12 cellular contexts compared by ENCODE assay signal in the genomic region with DNA sequence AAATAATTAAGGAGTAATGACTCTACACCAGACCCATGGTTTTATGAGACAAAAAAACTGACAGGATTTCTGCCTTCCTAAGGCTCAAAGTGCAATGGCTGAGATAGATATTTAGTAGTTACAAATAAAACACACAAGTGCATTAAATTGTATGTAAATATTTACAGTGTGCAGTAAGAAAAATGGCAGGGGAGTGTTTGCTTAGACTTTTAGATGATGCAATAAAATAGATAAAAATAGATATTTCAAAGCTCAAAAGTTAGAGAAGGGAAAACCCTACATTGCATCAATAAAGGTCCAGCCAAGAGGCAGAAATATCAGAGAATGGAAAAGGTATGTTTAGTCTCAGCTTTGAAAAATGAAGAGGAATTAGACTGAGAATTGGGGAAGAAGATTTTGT.
DNase-seq lines count a peak whose midpoint lies in the region; ATAC-seq, FAIRE-seq and TF ChIP-seq lines count a peak whose summit lies in the region.
"Had no signal": no experiment of that assay in that cellular context is flagged by ENCODE, and none has a peak within 500 bp of the region (broad histone marks: within the 10 kb centered on the region; RNA-seq: fewer than 3 reads in every experiment).

No MANE protein-coding gene starts in this region.

- no peak for DNase-seq in DND-41
- DNase-seq in activated T-helper 1 cell treated with anti-CD3 and anti-CD28 coated beads, Interleukin-12 subunit alpha, Interleukin-12 subunit beta, Interleukin-2, Interleukin-4 antibody, amounts not matched to agents 30 ng/mL and 10 ng/mL and 1 ng/mL, durations not matched to agents 14 hours and 24 hours and 36 hours (ENCODE audit: low spot score): no peak
- DNase-seq in left colon: no peak
- DNase-seq in gastrocnemius medialis: no peak
- no peak for DNase-seq in HTR-8/SVneo (ENCODE audit: insufficient read length, low spot score)
- DNase-seq in SW480 (ENCODE audit: low spot score): no peak
- DNase-seq: caudate nucleus; left ventricle myocardium superior; stimulated activated CD4-positive, alpha-beta T cell treated with anti-CD3 and anti-CD28 coated beads, Interleukin-12 subunit alpha, Interleukin-12 subunit beta, amount 100 ng/mL, for 4 hours had no signal

- peak overlapping the region; percentile 84 for H2AFZ ChIP-seq in DND-41 (ENCODE audit: low read depth, low read length)

- H3K9me3 ChIP-seq in DND-41 (ENCODE audit: insufficient read depth, low read length, severe bottlenecking): no peaks in the 10 kb centered on the region
- H3K9me3 ChIP-seq in gastrocnemius medialis: no peaks in the 10 kb centered on the region
- H3K9me3 ChIP-seq: BLaER1 had no signal

- in situ Hi-C loops in gastrocnemius medialis (cut with MboI; ENCODE audit: low sequenced_read_pairs in 4 of 4): loop anchor here in 2 of 4 donors (25.0 kb wide), 1 partner anchor 283 kb away; a partner anchor contains a TSS

- ATAC-seq in DND-41 (ENCODE audit: insufficient read depth, low read depth) (no peak), left colon (peak; percentile 45), gastrocnemius medialis (no peak)

- TF ChIP-seq CTCF in C4-2B (conservative IDR thresholded peaks at IDR 0.05) (no peak), DND-41 (IDR thresholded peaks at IDR 0.05; ENCODE audit: borderline replicate concordance, extremely low read depth, low read length, poor library complexity, severe bottlenecking) (no peak), gastrocnemius medialis (IDR thresholded peaks at IDR 0.05 in 4 of 5, conservative IDR thresholded peaks at IDR 0.05 in 1 of 5) (no peak)

- no peak for FAIRE-seq in HTR-8/SVneo (lab: Jason Lieb, UNC)

- H3K36me3 ChIP-seq in DND-41 (ENCODE audit: insufficient read depth, low read length) (no peaks in the 10 kb centered on the region), gastrocnemius medialis (no peaks in the 10 kb centered on the region)
- H3K36me3 ChIP-seq: BLaER1 had no signal

- H3K4me1 ChIP-seq in DND-41 (ENCODE audit: insufficient read depth, low read length) (peaks cover 28% of the 10 kb centered on the region), gastrocnemius medialis (no peaks in the 10 kb centered on the region)

- peaks cover 16% of the 10 kb centered on the region for H3K36me3 Mint-ChIP-seq in activated T-helper 1 cell treated with anti-CD3 and anti-CD28 coated beads, Interleukin-12 subunit alpha, Interleukin-12 subunit beta, Interleukin-2, Interleukin-4 antibody, amounts not matched to agents 30 ng/mL and 10 ng/mL and 1 ng/mL, durations not matched to agents 14 hours and 24 hours and 36 hours (ENCODE audit: low read depth)

- no peak overlapping the region for H3K4me2 ChIP-seq in DND-41 (ENCODE audit: insufficient read depth, low read length)

- H3K27me3 Mint-ChIP-seq in activated T-helper 1 cell treated with anti-CD3 and anti-CD28 coated beads, Interleukin-12 subunit alpha, Interleukin-12 subunit beta, Interleukin-2, Interleukin-4 antibody, amounts not matched to agents 30 ng/mL and 10 ng/mL and 1 ng/mL, durations not matched to agents 14 hours and 24 hours and 36 hours (ENCODE audit: insufficient read depth): no peaks in the 10 kb centered on the region

- H3K9ac ChIP-seq in DND-41 (ENCODE audit: low read depth, low read length): 0 out of 2 replicates have a peak overlapping the region, but pooled peaks have one; percentile 31
- H3K9ac ChIP-seq: BLaER1 had no signal

- H3K27ac ChIP-seq in C4-2B (peak overlapping the region; percentile 78), DND-41 (ENCODE audit: low read length) (peak overlapping the region; percentile 78), gastrocnemius medialis (no peak overlapping the region)
- H3K27ac ChIP-seq: BLaER1, SK-N-MC had no signal

- H3K4me3 ChIP-seq in DND-41 (ENCODE audit: low read depth in 1 of 2, low read length in 2 of 2) (no peak overlapping the region), gastrocnemius medialis (no peak overlapping the region)
- H3K4me3 ChIP-seq: BLaER1, SK-N-MC had no signal

- H3K27me3 ChIP-seq in DND-41 (ENCODE audit: insufficient read depth, low read length, poor library complexity) (no peaks in the 10 kb centered on the region), gastrocnemius medialis (no peaks in the 10 kb centered on the region)
- H3K27me3 ChIP-seq: BLaER1 had no signal

- H3K4me1 Mint-ChIP-seq in activated T-helper 1 cell treated with anti-CD3 and anti-CD28 coated beads, Interleukin-12 subunit alpha, Interleukin-12 subunit beta, Interleukin-2, Interleukin-4 antibody, amounts not matched to agents 30 ng/mL and 10 ng/mL and 1 ng/mL, durations not matched to agents 14 hours and 24 hours and 36 hours (ENCODE audit: low read depth): peaks cover 32% of the 10 kb centered on the region

- intact Hi-C loops in activated T-helper 1 cell treated with anti-CD3 and anti-CD28 coated beads, Interleukin-12 subunit alpha, Interleukin-12 subunit beta, Interleukin-2, Interleukin-4 antibody, amounts not matched to agents 30 ng/mL and 10 ng/mL and 1 ng/mL, durations not matched to agents 14 hours and 24 hours and 36 hours (cut with micrococcal nuclease): loop anchor here (2.0 kb wide), 1 partner anchor 24 kb away; no protein-coding TSS in a partner anchor
- intact Hi-C loops in left colon (cut with DNase I, micrococcal nuclease) (no loop called here), gastrocnemius medialis (cut with DNase I; ENCODE audit: low total_unique reads) (no loop called here)

- no peaks in the 10 kb centered on the region for H3K79me2 ChIP-seq in DND-41 (ENCODE audit: insufficient read depth, low read length)

- peak overlapping the region; percentile 44 for H3K4me3 Mint-ChIP-seq in activated T-helper 1 cell treated with anti-CD3 and anti-CD28 coated beads, Interleukin-12 subunit alpha, Interleukin-12 subunit beta, Interleukin-2, Interleukin-4 antibody, amounts not matched to agents 30 ng/mL and 10 ng/mL and 1 ng/mL, durations not matched to agents 14 hours and 24 hours and 36 hours

- peak overlapping the region; percentile 83 for H3K27ac Mint-ChIP-seq in activated T-helper 1 cell treated with anti-CD3 and anti-CD28 coated beads, Interleukin-12 subunit alpha, Interleukin-12 subunit beta, Interleukin-2, Interleukin-4 antibody, amounts not matched to agents 30 ng/mL and 10 ng/mL and 1 ng/mL, durations not matched to agents 14 hours and 24 hours and 36 hours

- no peak for TF ChIP-seq POLR2A in gastrocnemius medialis (IDR thresholded peaks at IDR 0.05)

- H3K9me3 Mint-ChIP-seq in activated T-helper 1 cell treated with anti-CD3 and anti-CD28 coated beads, Interleukin-12 subunit alpha, Interleukin-12 subunit beta, Interleukin-2, Interleukin-4 antibody, amounts not matched to agents 30 ng/mL and 10 ng/mL and 1 ng/mL, durations not matched to agents 14 hours and 24 hours and 36 hours: peaks cover 10% of the 10 kb centered on the region

- H4K20me1 ChIP-seq in DND-41 (ENCODE audit: insufficient read depth, low read length): no peaks in the 10 kb centered on the region
- H4K20me1 ChIP-seq: BLaER1 had no signal

Comparison
In these comparisons a context has a peak if more than half of its experiments do, and no peak if none do; other contexts are left out.
1. H3K27ac ChIP-seq: peak in C4-2B (single experiment) and DND-41 (single experiment); none in gastrocnemius medialis (0 of 4).